In the genomic region with DNA sequence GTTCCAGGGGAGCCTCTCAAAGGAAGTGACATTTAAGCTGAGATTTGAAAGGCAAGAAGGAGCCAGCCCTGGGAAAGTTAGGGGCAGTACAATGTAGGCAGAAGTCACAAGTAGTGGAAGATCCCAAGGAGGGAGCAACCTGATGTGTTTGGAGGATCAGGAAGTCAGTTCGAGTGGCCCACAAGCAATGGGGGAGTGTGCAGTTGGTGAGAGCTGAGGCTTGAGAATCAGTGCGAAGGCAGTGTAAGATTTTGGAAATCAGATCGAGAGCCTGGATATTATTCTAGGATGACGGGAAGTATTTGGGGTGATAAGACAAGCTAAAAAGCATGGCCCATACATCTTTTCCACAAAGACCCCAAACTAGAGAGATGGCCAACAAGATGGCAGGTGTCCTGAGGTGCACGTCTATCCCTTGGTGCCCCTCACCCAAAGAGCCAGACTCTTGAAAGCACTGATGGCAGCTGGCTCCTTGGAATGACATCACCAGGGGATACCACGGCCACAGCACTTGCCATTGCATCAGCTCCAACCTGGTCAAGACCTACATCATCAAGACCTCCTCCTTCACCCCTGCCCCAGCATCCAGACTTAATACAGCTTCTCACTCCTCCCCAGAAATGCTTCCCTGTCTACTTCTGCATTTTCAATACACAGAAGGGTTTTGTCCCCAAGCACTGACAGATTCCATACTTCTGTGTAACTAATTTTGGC, we compare ENCODE assay signal across 12 cellular contexts.
DNase-seq lines count a peak whose midpoint lies in the region; ATAC-seq, FAIRE-seq and TF ChIP-seq lines count a peak whose summit lies in the region.
"Had no signal": no experiment of that assay in that cellular context is flagged by ENCODE, and none has a peak within 500 bp of the region (broad histone marks: within the 10 kb centered on the region; RNA-seq: fewer than 3 reads in every experiment).

No MANE protein-coding gene starts in this region.

- H3F3A ChIP-seq in neural progenitor cell (ENCODE audit: low read depth): no peaks in the 10 kb centered on the region

- POLR2A ChIA-PET in T-cell (lab: Charles Lee): interaction anchor here in 1 of 2 donors (0.6 kb wide), 1 partner anchor 15 kb away, joined by 3 read pairs; no protein-coding TSS in a partner anchor

- intact Hi-C loops in Right ventricle myocardium superior (cut with DNase I) (no loop called here), kidney (cut with DNase I) (no loop called here)

- no peak overlapping the region for H3K4me2 ChIP-seq in neural progenitor cell
- H3K4me2 ChIP-seq: BLaER1 had no signal

- H3K4me1 ChIP-seq in cardiac muscle cell (ENCODE audit: low read depth): peaks cover 17% of the 10 kb centered on the region
- H3K4me1 ChIP-seq in kidney (ENCODE audit: control insufficient read depth in 1 of 2, insufficient read depth in 1 of 2, low read depth in 1 of 2, low read length in 2 of 2): peaks cover 4 to 15% of the 10 kb centered on the region in 2 donors
- H3K4me1 ChIP-seq in neural progenitor cell: no peaks in the 10 kb centered on the region

- H3K27me3 Mint-ChIP-seq in T-cell (no peaks in the 10 kb centered on the region), neural progenitor cell (ENCODE audit: insufficient read depth, low read depth) (peaks cover under 1% of the 10 kb centered on the region)
- no peaks in the 10 kb centered on the region for H3K27me3 Mint-ChIP-seq in stimulated activated naive B cell treated with anti-CD40 and anti-IgM and Interleukin-4, amounts not matched to agents 10 μg/mL and 1 μg/mL and 100 μg/mL, for 72 hours

- no peaks in the 10 kb centered on the region for H4K20me1 ChIP-seq in neural progenitor cell (ENCODE audit: low read depth)

- ATAC-seq in Right ventricle myocardium superior (ENCODE audit: poor library complexity) (no peak), HG03045 (IDR thresholded peaks at IDR 0.05; ENCODE audit: unreplicated experiment) (peak; percentile 29), T-cell (replicated peaks in 1 of 4) (no peak)
- ATAC-seq in stimulated activated naive B cell treated with anti-CD40 and anti-IgM and Interleukin-4, amounts not matched to agents 10 μg/mL and 1 μg/mL and 100 μg/mL, for 72 hours (replicated peaks): peak; percentile 69 to 70

- H3K9ac ChIP-seq in kidney (ENCODE audit: low read length in 2 of 2) (no peak overlapping the region), neural progenitor cell (no peak overlapping the region)
- H3K9ac ChIP-seq: BLaER1, GM23248, parathyroid adenoma had no signal

- H3K27me3 ChIP-seq in cardiac muscle cell (no peaks in the 10 kb centered on the region), neural progenitor cell (no peaks in the 10 kb centered on the region)
- H3K27me3 ChIP-seq: BLaER1 had no signal

- CTCF ChIA-PET in T-cell (lab: Charles Lee): interaction anchor here in 1 of 2 donors (0.7 kb wide), 1 partner anchor 115 kb away, joined by 3 read pairs; no protein-coding TSS in a partner anchor

- TF ChIP-seq CTCF in cardiac muscle cell (IDR thresholded peaks at IDR 0.05; ENCODE audit: low read depth, low read length): no peak
- no peak for TF ChIP-seq CTCF in kidney (IDR thresholded peaks at IDR 0.05; ENCODE audit: borderline replicate concordance, extremely low read depth, insufficient read depth)
- no peak for TF ChIP-seq CTCF in neural progenitor cell (IDR thresholded peaks at IDR 0.05)

- no peak for FAIRE-seq in kidney (lab: Jason Lieb, UNC)

- H3K4me1 Mint-ChIP-seq in T-cell (peaks cover 56 to 63% (median 59%) of the 10 kb centered on the region in 3 donors), neural progenitor cell (peaks cover 3% of the 10 kb centered on the region)
- H3K4me1 Mint-ChIP-seq in stimulated activated naive B cell treated with anti-CD40 and anti-IgM and Interleukin-4, amounts not matched to agents 10 μg/mL and 1 μg/mL and 100 μg/mL, for 72 hours: peaks cover 42 to 59% of the 10 kb centered on the region in 2 donors

- H3K9me3 Mint-ChIP-seq in T-cell: no peaks in the 10 kb centered on the region
- H3K9me3 Mint-ChIP-seq in stimulated activated naive B cell treated with anti-CD40 and anti-IgM and Interleukin-4, amounts not matched to agents 10 μg/mL and 1 μg/mL and 100 μg/mL, for 72 hours: peaks cover 0 to 2% of the 10 kb centered on the region in 2 donors
- H3K9me3 Mint-ChIP-seq in neural progenitor cell: no peaks in the 10 kb centered on the region

- H3K27ac Mint-ChIP-seq in T-cell (peak overlapping the region; percentile 64 to 68), neural progenitor cell (no peak overlapping the region)
- H3K27ac Mint-ChIP-seq in stimulated activated naive B cell treated with anti-CD40 and anti-IgM and Interleukin-4, amounts not matched to agents 10 μg/mL and 1 μg/mL and 100 μg/mL, for 72 hours: peak overlapping the region; percentile 95

- H3K27ac ChIP-seq in cardiac muscle cell (peak overlapping the region; percentile 49), kidney (ENCODE audit: low read depth in 2 of 2, low read length in 2 of 2) (peak overlapping the region in 1 of 2 donors; percentile 52), neural progenitor cell (no peak overlapping the region)
- H3K27ac ChIP-seq: BLaER1, GM23248, parathyroid adenoma had no signal

- H3K36me3 ChIP-seq in cardiac muscle cell (no peaks in the 10 kb centered on the region), kidney (ENCODE audit: control insufficient read depth in 1 of 2, insufficient read depth in 2 of 2, low read length in 2 of 2) (no peaks in the 10 kb centered on the region), neural progenitor cell (no peaks in the 10 kb centered on the region)

- H3K9me3 ChIP-seq in cardiac muscle cell (ENCODE audit: low read depth) (no peaks in the 10 kb centered on the region), kidney (ENCODE audit: control insufficient read depth in 1 of 2, low read length in 2 of 2) (no peaks in the 10 kb centered on the region), neural progenitor cell (ENCODE audit: low read depth) (no peaks in the 10 kb centered on the region)

- no peaks in the 10 kb centered on the region for H3K79me2 ChIP-seq in neural progenitor cell (ENCODE audit: low read depth)

- H3K36me3 Mint-ChIP-seq in T-cell (peaks cover 20% of the 10 kb centered on the region), neural progenitor cell (no peaks in the 10 kb centered on the region)
- H3K36me3 Mint-ChIP-seq in stimulated activated naive B cell treated with anti-CD40 and anti-IgM and Interleukin-4, amounts not matched to agents 10 μg/mL and 1 μg/mL and 100 μg/mL, for 72 hours: peaks cover 28 to 42% of the 10 kb centered on the region in 2 donors

- H2AFZ ChIP-seq in neural progenitor cell (replicated peaks): no peak overlapping the region
- H2AFZ ChIP-seq: GM23248, parathyroid adenoma had no signal

- DNase-seq in cardiac muscle cell (ENCODE audit: low read depth in 1 of 2, low spot score in 1 of 2) (no peak), Right ventricle myocardium superior (no peak), T-cell (peak in 1 of 34 experiments; percentile 7), NCI-H2029 treated with DMSO at 0.1 percent for 48 hours (lab: John Stamatoyannopoulos, UW) (no peak), kidney (no peak), neural progenitor cell (ENCODE audit: low spot score) (no peak)
- no peak for DNase-seq in stimulated activated naive B cell treated with anti-CD40 and anti-IgM and Interleukin-4, amounts not matched to agents 10 μg/mL and 1 μg/mL and 100 μg/mL, for 72 hours
- DNase-seq: GM23248, NCI-H187 had no signal

- H3K4me3 Mint-ChIP-seq in T-cell (no peak overlapping the region), neural progenitor cell (no peak overlapping the region)
- H3K4me3 Mint-ChIP-seq in stimulated activated naive B cell treated with anti-CD40 and anti-IgM and Interleukin-4, amounts not matched to agents 10 μg/mL and 1 μg/mL and 100 μg/mL, for 72 hours: peak overlapping the region; percentile 48 to 51

- H3K4me3 ChIP-seq in cardiac muscle cell (no peak overlapping the region), kidney (ENCODE audit: low read length in 2 of 2) (no peak overlapping the region), neural progenitor cell (no peak overlapping the region)
- H3K4me3 ChIP-seq: BLaER1, GM23248 had no signal

Comparison
In these comparisons a context has a peak if more than half of its experiments do, and no peak if none do; other contexts are left out.
1. ATAC-seq: peak in HG03045 (single experiment) and stimulated activated naive B cell treated with anti-CD40 and anti-IgM and Interleukin-4, amounts not matched to agents 10 μg/mL and 1 μg/mL and 100 μg/mL, for 72 hours (2 of 2); none in Right ventricle myocardium superior (single experiment) and T-cell (0 of 4).
2. H3K4me3 Mint-ChIP-seq: peak in stimulated activated naive B cell treated with anti-CD40 and anti-IgM and Interleukin-4, amounts not matched to agents 10 μg/mL and 1 μg/mL and 100 μg/mL, for 72 hours (2 of 2); none in T-cell (0 of 3) and neural progenitor cell (single experiment).